In genomic region chr14:70317969-70318634, GRCh38 we compare ENCODE assay signal across 8 cellular contexts. TPM values are rescaled to one million over a fixed set of nuclear protein-coding genes. Genes with fewer than 3 reads are reported as not detected.
A peak's percentile ranks its signal among the peaks of the same experiment; 100 is the strongest.
DNase-seq lines count a peak whose midpoint lies in the region; ATAC-seq and TF ChIP-seq lines count a peak whose summit lies in the region.

No MANE protein-coding gene starts in this region.

- H3K36me3 Mint-ChIP-seq in osteocyte (ENCODE audit: unreplicated experiment), result no peaks in the 10 kb centered on the region
- H3K36me3 Mint-ChIP-seq in activated CD4-positive, alpha-beta memory T cell treated with anti-CD3 and anti-CD28 coated beads, Interleukin-2, amount 10 ng/mL, durations not matched to agents 7 days and 5 days (ENCODE audit: low read depth), result no peaks in the 10 kb centered on the region

- POLR2A ChIA-PET in HEK293 (lab: Yijun Ruan, JAX) (no interaction called here), OCI-LY7 (lab: Charles Lee) (no interaction called here)
- POLR2A ChIA-PET in activated CD4-positive, alpha-beta memory T cell treated with anti-CD3 and anti-CD28 coated beads, Interleukin-2, amount 10 ng/mL, durations not matched to agents 7 days and 5 days (lab: Charles Lee), result no interaction called here

- H3K4me1 ChIP-seq in HEK293 (ENCODE audit: control insufficient read depth, insufficient read depth, low read length) (no peaks in the 10 kb centered on the region), OCI-LY7 (ENCODE audit: insufficient read depth, low read length, poor library complexity, severe bottlenecking) (no peaks in the 10 kb centered on the region)

- no peak overlapping the region for H2AFZ ChIP-seq in OCI-LY7 (ENCODE audit: low read length)

- H3K79me2 ChIP-seq in OCI-LY7 (ENCODE audit: insufficient read depth, low read depth, low read length), result no peaks in the 10 kb centered on the region

- H3K4me2 ChIP-seq in OCI-LY7 (ENCODE audit: low read length), result no peak overlapping the region

- H3K9me3 ChIP-seq in HEK293 (ENCODE audit: control insufficient read depth, insufficient read depth, low read depth, low read length) (no peaks in the 10 kb centered on the region), OCI-LY7 (ENCODE audit: low read length) (no peaks in the 10 kb centered on the region)

- ATAC-seq in GM19023 (IDR thresholded peaks at IDR 0.05; ENCODE audit: unreplicated experiment) (no peak), HG02642 (IDR thresholded peaks at IDR 0.05; ENCODE audit: poor library complexity, unreplicated experiment) (no peak)

- CTCF ChIA-PET in HEK293 (lab: Yijun Ruan, JAX) (interaction anchor here (0.6 to 1.6 kb wide), 9 partner anchors 20 to 500 kb away, joined by 3 to 7 read pairs (median 3); partner anchors contain the start of gene SMOC1), OCI-LY7 (lab: Charles Lee; ENCODE audit: unreplicated experiment) (no interaction called here)
- CTCF ChIA-PET in activated CD4-positive, alpha-beta memory T cell treated with anti-CD3 and anti-CD28 coated beads, Interleukin-2, amount 10 ng/mL, durations not matched to agents 7 days and 5 days (lab: Charles Lee), result no interaction called here

- DNase-seq in AG20443 (ENCODE audit: low spot score) (peak; percentile 52), OCI-LY7 (ENCODE audit: low spot score) (peak; percentile 9), fibroblast of gingiva (ENCODE audit: low read depth) (peak; percentile 29), osteocyte (ENCODE audit: extremely low spot score, unreplicated experiment) (no peak)
- DNase-seq in activated CD4-positive, alpha-beta memory T cell treated with anti-CD3 and anti-CD28 coated beads, Interleukin-2, amount 10 ng/mL, durations not matched to agents 7 days and 5 days, result no peak

- H4K20me1 ChIP-seq in OCI-LY7 (ENCODE audit: insufficient read depth, low read length), result no peaks in the 10 kb centered on the region

- H3K9me2 ChIP-seq in OCI-LY7 (ENCODE audit: insufficient read depth, low read length), result no peaks in the 10 kb centered on the region

- H3K4me3 ChIP-seq in HEK293 (ENCODE audit: low read depth, low read length), result no peak overlapping the region
- H3K4me3 ChIP-seq in OCI-LY7 (ENCODE audit: low read depth, low read length, poor library complexity, severe bottlenecking), result no peak overlapping the region

- BruUV-seq in OCI-LY7 (replicated peaks; lab: Mats Ljungman, UMichigan), result no TSS peak

- peaks cover 4% of the 10 kb centered on the region for H3K27me3 Mint-ChIP-seq in osteocyte (ENCODE audit: unreplicated experiment)
- peaks cover 3% of the 10 kb centered on the region for H3K27me3 Mint-ChIP-seq in activated CD4-positive, alpha-beta memory T cell treated with anti-CD3 and anti-CD28 coated beads, Interleukin-2, amount 10 ng/mL, durations not matched to agents 7 days and 5 days

- H3K27ac ChIP-seq in HEK293 (ENCODE audit: extremely low read depth, low read depth, low read length), result no peak overlapping the region
- no peak overlapping the region for H3K27ac ChIP-seq in OCI-LY7 (ENCODE audit: low read depth, low read length, poor library complexity, severe bottlenecking)

- intact Hi-C loops in OCI-LY7 (cut with micrococcal nuclease; ENCODE audit: unreplicated experiment), result no loop called here

- no peaks in the 10 kb centered on the region for H3K9me3 Mint-ChIP-seq in osteocyte (ENCODE audit: unreplicated experiment)
- H3K9me3 Mint-ChIP-seq in activated CD4-positive, alpha-beta memory T cell treated with anti-CD3 and anti-CD28 coated beads, Interleukin-2, amount 10 ng/mL, durations not matched to agents 7 days and 5 days, result no peaks in the 10 kb centered on the region

- H3K4me3 Mint-ChIP-seq in osteocyte (ENCODE audit: unreplicated experiment), result no peak overlapping the region
- H3K4me3 Mint-ChIP-seq in activated CD4-positive, alpha-beta memory T cell treated with anti-CD3 and anti-CD28 coated beads, Interleukin-2, amount 10 ng/mL, durations not matched to agents 7 days and 5 days, result no peak overlapping the region

- no peak overlapping the region for H3K27ac Mint-ChIP-seq in osteocyte (ENCODE audit: unreplicated experiment)
- no peak overlapping the region for H3K27ac Mint-ChIP-seq in activated CD4-positive, alpha-beta memory T cell treated with anti-CD3 and anti-CD28 coated beads, Interleukin-2, amount 10 ng/mL, durations not matched to agents 7 days and 5 days

- TF ChIP-seq CTCF in HEK293 (tag by site-specific recombination; IDR thresholded peaks at IDR 0.05) (peak; percentile 73), OCI-LY7 (conservative IDR thresholded peaks at IDR 0.05; ENCODE audit: low read length) (peak; percentile 46; the same call in 1 of the 2 replicates), osteocyte (IDR thresholded peaks at IDR 0.05) (peak; percentile 61)

- H3K36me3 ChIP-seq in HEK293 (ENCODE audit: control insufficient read depth in 2 of 2, insufficient read depth in 1 of 2, low read length in 2 of 2), result no peaks in the 10 kb centered on the region
- no peaks in the 10 kb centered on the region for H3K36me3 ChIP-seq in OCI-LY7 (ENCODE audit: insufficient read depth, low read length)

- H3K4me1 Mint-ChIP-seq in osteocyte (ENCODE audit: unreplicated experiment), result no peaks in the 10 kb centered on the region
- no peaks in the 10 kb centered on the region for H3K4me1 Mint-ChIP-seq in activated CD4-positive, alpha-beta memory T cell treated with anti-CD3 and anti-CD28 coated beads, Interleukin-2, amount 10 ng/mL, durations not matched to agents 7 days and 5 days

TF ChIP-seq in HEK293, 187 proteins besides CTCF, POLR2A, EP300 and RAD21:
- 0 out of 2 replicates have a peak, but pooled peaks have one; percentile 39 for TF ChIP-seq ZBTB17 (tag by site-specific recombination; IDR thresholded peaks at IDR 0.05)
- TF ChIP-seq ZNF660 (tag by site-specific recombination; IDR thresholded peaks at IDR 0.05), result 0 out of 2 replicates have a peak, but pooled peaks have one; percentile 17
- no peak for TF ChIP-seq ZNF146 (tag by site-specific recombination; IDR thresholded peaks at IDR 0.05)
- TF ChIP-seq ZNF600 (tag by site-specific recombination; IDR thresholded peaks at IDR 0.05), result no peak
- peak; percentile 72 for TF ChIP-seq ZNF654 (tag by site-specific recombination; IDR thresholded peaks at IDR 0.05; ENCODE audit: low read depth)
- no peak for TF ChIP-seq ZNF530 (tag by site-specific recombination; IDR thresholded peaks at IDR 0.05; ENCODE audit: low read depth)
- no peak for TF ChIP-seq ZNF184 (tag by site-specific recombination; IDR thresholded peaks at IDR 0.05)

RNA-seq across cellular contexts. Expression of gene COX16, which starts 41.4 kb away (rescaled TPM):
- 8.2 and 10.3 TPM in 2 replicates for total RNA-seq in OCI-LY7 (2014; rRNA removed; shearing (Covaris generic))
- 22.9 and 30.7 TPM in 2 replicates for total RNA-seq in OCI-LY7 (2022)
- total RNA-seq in osteocyte, result 25.1 and 32.5 TPM in 2 replicates
- total RNA-seq in activated CD4-positive, alpha-beta memory T cell treated with anti-CD3 and anti-CD28 coated beads, Interleukin-2, amount 10 ng/mL, durations not matched to agents 7 days and 5 days, result 10 to 100 TPM; 36.8 to 44.3 TPM

Comparison
In these comparisons a context has a peak if more than half of its experiments do, and no peak if none do; other contexts are left out.
1. DNase-seq: peak in AG20443 (single experiment), OCI-LY7 (single experiment) and fibroblast of gingiva (single experiment); none in osteocyte (single experiment) and activated CD4-positive, alpha-beta memory T cell treated with anti-CD3 and anti-CD28 coated beads, Interleukin-2, amount 10 ng/mL, durations not matched to agents 7 days and 5 days (single experiment).
2. Peak in every context shown above with its lines, with median percentiles within 50 percentile points of each other: CTCF ChIP-seq.